In genomic region chr2:233115761-233116160, GRCh38 we compare ENCODE assay signal across 14 cellular contexts. TPM values are rescaled to one million over a fixed set of nuclear protein-coding genes. Genes with fewer than 3 reads are reported as not detected.
DNase-seq lines count a peak whose midpoint lies in the region; ATAC-seq and TF ChIP-seq lines count a peak whose summit lies in the region.
"Had no signal": no experiment of that assay in that cellular context is flagged by ENCODE, and none has a peak within 500 bp of the region (broad histone marks: within the 10 kb centered on the region; RNA-seq: fewer than 3 reads in every experiment).

No MANE protein-coding gene starts in this region.

- no peak overlapping the region for H3K4me3 ChIP-seq in astrocyte of the spinal cord (ENCODE audit: low read depth, low read length)
- H3K4me3 ChIP-seq: body of pancreas, stomach had no signal

- H3K27me3 Mint-ChIP-seq in activated naive CD4-positive, alpha-beta T cell treated with anti-CD3 and anti-CD28 coated beads, Interleukin-2, amount 50 U/mL, for 24 hours = no peaks in the 10 kb centered on the region
- H3K27me3 Mint-ChIP-seq in activated naive CD4-positive, alpha-beta T cell treated with anti-CD3 and anti-CD28 coated beads for 36 hours (ENCODE audit: low read depth) = no peaks in the 10 kb centered on the region
- peaks cover 0 to 16% (median 15%) of the 10 kb centered on the region in 3 donors for H3K27me3 Mint-ChIP-seq in immature natural killer cell (ENCODE audit: low read depth in 3 of 3)

- intact Hi-C loops in activated naive CD4-positive, alpha-beta T cell treated with anti-CD3 and anti-CD28 coated beads for 36 hours (cut with micrococcal nuclease) = loop anchor here (2.0 kb wide), 1 partner anchor 33 kb away; no protein-coding TSS in a partner anchor

- H3K36me3 Mint-ChIP-seq in activated naive CD4-positive, alpha-beta T cell treated with anti-CD3 and anti-CD28 coated beads, Interleukin-2, amount 50 U/mL, for 24 hours = peaks cover 6% of the 10 kb centered on the region
- H3K36me3 Mint-ChIP-seq in activated naive CD4-positive, alpha-beta T cell treated with anti-CD3 and anti-CD28 coated beads for 36 hours (ENCODE audit: low read depth) = peaks cover 10% of the 10 kb centered on the region
- H3K36me3 Mint-ChIP-seq in immature natural killer cell = peaks cover 0 to 16% (median 0%) of the 10 kb centered on the region in 3 donors

- peaks cover 77% of the 10 kb centered on the region for H3K4me1 Mint-ChIP-seq in activated naive CD4-positive, alpha-beta T cell treated with anti-CD3 and anti-CD28 coated beads, Interleukin-2, amount 50 U/mL, for 24 hours
- peaks cover 68% of the 10 kb centered on the region for H3K4me1 Mint-ChIP-seq in activated naive CD4-positive, alpha-beta T cell treated with anti-CD3 and anti-CD28 coated beads for 36 hours (ENCODE audit: low read depth)
- peaks cover 95 to 99% of the 10 kb centered on the region in 2 donors for H3K4me1 Mint-ChIP-seq in immature natural killer cell

- DNase-seq in activated naive CD4-positive, alpha-beta T cell treated with anti-CD3 and anti-CD28 coated beads for 36 hours = no peak
- DNase-seq in astrocyte of the spinal cord (ENCODE audit: low read depth, low spot score) = peak; percentile 22
- DNase-seq in immature natural killer cell = no peak
- DNase-seq in stromal cell of bone marrow (ENCODE audit: low read depth) = peak; percentile 39
- DNase-seq in activated CD4-positive, alpha-beta T cell treated with anti-CD3 and anti-CD28 coated beads for 4 hours = no peak
- DNase-seq: activated CD4-positive, CD25-positive, alpha-beta regulatory T cell; body of pancreas; MV-4-11; NCI-H1930; Right ventricle myocardium superior; stomach had no signal

- CTCF ChIA-PET in activated naive CD4-positive, alpha-beta T cell treated with anti-CD3 and anti-CD28 coated beads for 36 hours (lab: Charles Lee) = interaction anchor here (1.2 kb wide), 1 partner anchor 58 kb away, joined by 3 read pairs; no protein-coding TSS in a partner anchor

- in situ Hi-C loops in astrocyte of the spinal cord (cut with HindIII; ENCODE audit: low sequenced_read_pairs) = no loop called here

- no peak for TF ChIP-seq CTCF in astrocyte of the spinal cord (IDR thresholded peaks at IDR 0.05; ENCODE audit: low read depth, low read length)

- no peaks in the 10 kb centered on the region for H3K9me3 Mint-ChIP-seq in activated naive CD4-positive, alpha-beta T cell treated with anti-CD3 and anti-CD28 coated beads, Interleukin-2, amount 50 U/mL, for 24 hours
- H3K9me3 Mint-ChIP-seq in activated naive CD4-positive, alpha-beta T cell treated with anti-CD3 and anti-CD28 coated beads for 36 hours = no peaks in the 10 kb centered on the region
- no peaks in the 10 kb centered on the region for H3K9me3 Mint-ChIP-seq in immature natural killer cell

- ATAC-seq in GM19467 (IDR thresholded peaks at IDR 0.05; ENCODE audit: unreplicated experiment) = no peak
- ATAC-seq in HG03460 (IDR thresholded peaks at IDR 0.05; ENCODE audit: unreplicated experiment) = no peak
- ATAC-seq: body of pancreas had no signal

- peak overlapping the region; percentile 15 for H3K4me3 Mint-ChIP-seq in activated naive CD4-positive, alpha-beta T cell treated with anti-CD3 and anti-CD28 coated beads, Interleukin-2, amount 50 U/mL, for 24 hours
- no peak overlapping the region for H3K4me3 Mint-ChIP-seq in activated naive CD4-positive, alpha-beta T cell treated with anti-CD3 and anti-CD28 coated beads for 36 hours
- peak overlapping the region; percentile 61 to 78 (median 73) for H3K4me3 Mint-ChIP-seq in immature natural killer cell

- peak overlapping the region; percentile 81 for H3K27ac Mint-ChIP-seq in activated naive CD4-positive, alpha-beta T cell treated with anti-CD3 and anti-CD28 coated beads, Interleukin-2, amount 50 U/mL, for 24 hours
- no peak overlapping the region for H3K27ac Mint-ChIP-seq in activated naive CD4-positive, alpha-beta T cell treated with anti-CD3 and anti-CD28 coated beads for 36 hours
- H3K27ac Mint-ChIP-seq in immature natural killer cell = peak overlapping the region; percentile 51 to 91 (median 86)

RNA-seq across cellular contexts. Expression of gene INPP5D, which starts 55.6 kb away (rescaled TPM):
- total RNA-seq in activated naive CD4-positive, alpha-beta T cell treated with anti-CD3 and anti-CD28 coated beads for 36 hours = 10 to 100 TPM; 50.9 to 51.0 TPM
- polyA plus RNA-seq in immature natural killer cell = 100 to 1,000 TPM in 1 of 3 donors, 10 to 100 TPM in 2; 54.8 to 307 (median 73.5) TPM

Comparison
In these comparisons a context has a peak if more than half of its experiments do, and no peak if none do; other contexts are left out.
1. DNase-seq: peak in astrocyte of the spinal cord (single experiment) and stromal cell of bone marrow (single experiment); none in activated naive CD4-positive, alpha-beta T cell treated with anti-CD3 and anti-CD28 coated beads for 36 hours (single experiment), immature natural killer cell (0 of 3) and activated CD4-positive, alpha-beta T cell treated with anti-CD3 and anti-CD28 coated beads for 4 hours (0 of 2).